ENCODE assay signal across 18 cellular contexts in the genomic region with DNA sequence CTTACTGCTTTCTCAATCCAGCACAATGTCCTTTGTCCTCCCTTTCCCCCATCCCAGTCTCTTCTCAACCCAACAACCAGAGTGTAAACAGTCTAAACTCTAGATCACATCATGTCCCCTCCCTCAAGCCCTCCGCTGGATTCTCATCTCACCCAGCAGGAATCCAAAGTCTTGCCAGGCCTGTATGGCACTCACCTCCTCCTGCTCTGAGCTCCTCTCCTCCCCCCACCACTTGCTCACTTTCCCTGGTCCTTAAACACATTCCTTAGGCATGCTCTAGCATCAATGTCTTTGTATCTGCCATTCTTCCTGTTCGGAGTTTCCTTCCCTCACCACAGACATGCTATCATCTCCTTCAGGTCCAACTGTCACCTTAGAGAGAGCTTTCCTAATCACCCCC.
A peak's percentile ranks its signal among the peaks of the same experiment; 100 is the strongest.
DNase-seq lines count a peak whose midpoint lies in the region; ATAC-seq, FAIRE-seq and TF ChIP-seq lines count a peak whose summit lies in the region.
"Had no signal": no experiment of that assay in that cellular context is flagged by ENCODE, and none has a peak within 500 bp of the region (broad histone marks: within the 10 kb centered on the region; RNA-seq: fewer than 3 reads in every experiment).

No MANE protein-coding gene starts in this region.

- no peak overlapping the region for H3K27ac ChIP-seq in astrocyte (ENCODE audit: low read depth, low read length)
- H3K27ac ChIP-seq in left lung: no peak overlapping the region
- H3K27ac ChIP-seq in neural progenitor cell: no peak overlapping the region
- no peak overlapping the region for H3K27ac ChIP-seq in Peyer's patch
- H3K27ac ChIP-seq: C4-2B, PC-9, SJCRH30 had no signal

- no peak for TF ChIP-seq POLR2A in Peyer's patch (IDR thresholded peaks at IDR 0.05)

- peak; percentile 35 for ATAC-seq in left lung

- H3K27ac Mint-ChIP-seq in astrocyte (ENCODE audit: unreplicated experiment): no peak overlapping the region
- H3K27ac Mint-ChIP-seq in neural progenitor cell: no peak overlapping the region
- H3K27ac Mint-ChIP-seq: IgD-negative memory B cell had no signal

- H3K9me3 ChIP-seq in astrocyte (ENCODE audit: insufficient read depth, low read depth, low read length): no peaks in the 10 kb centered on the region
- no peaks in the 10 kb centered on the region for H3K9me3 ChIP-seq in left lung
- H3K9me3 ChIP-seq in neural progenitor cell (ENCODE audit: low read depth): no peaks in the 10 kb centered on the region
- H3K9me3 ChIP-seq in Peyer's patch: no peaks in the 10 kb centered on the region
- H3K9me3 ChIP-seq: HAP-1, SJCRH30 had no signal

- intact Hi-C loops in left lung (cut with DNase I): no loop called here

- H3K27me3 Mint-ChIP-seq in astrocyte (ENCODE audit: low read depth, unreplicated experiment): no peaks in the 10 kb centered on the region
- H3K27me3 Mint-ChIP-seq in neural progenitor cell (ENCODE audit: insufficient read depth, low read depth): no peaks in the 10 kb centered on the region
- H3K27me3 Mint-ChIP-seq: IgD-negative memory B cell had no signal

- no peaks in the 10 kb centered on the region for H3K27me3 ChIP-seq in astrocyte (ENCODE audit: insufficient read depth, low read length)
- H3K27me3 ChIP-seq in left lung: no peaks in the 10 kb centered on the region
- H3K27me3 ChIP-seq in neural progenitor cell: no peaks in the 10 kb centered on the region
- H3K27me3 ChIP-seq in Peyer's patch: no peaks in the 10 kb centered on the region

- peaks cover 4% of the 10 kb centered on the region for H3K9me3 Mint-ChIP-seq in astrocyte (ENCODE audit: unreplicated experiment)
- H3K9me3 Mint-ChIP-seq in neural progenitor cell: no peaks in the 10 kb centered on the region
- H3K9me3 Mint-ChIP-seq: IgD-negative memory B cell had no signal

- H4K20me1 ChIP-seq in astrocyte (ENCODE audit: insufficient read depth, low read length) (peaks cover 41% of the 10 kb centered on the region), neural progenitor cell (ENCODE audit: low read depth) (no peaks in the 10 kb centered on the region)

- no peak for TF ChIP-seq CTCF in astrocyte (IDR thresholded peaks at IDR 0.05; ENCODE audit: insufficient read depth, low read depth, low read length)
- no peak for TF ChIP-seq CTCF in left lung (IDR thresholded peaks at IDR 0.05)
- no peak for TF ChIP-seq CTCF in neural progenitor cell (IDR thresholded peaks at IDR 0.05)
- no peak for TF ChIP-seq CTCF in Peyer's patch (IDR thresholded peaks at IDR 0.05)

- H3F3A ChIP-seq in neural progenitor cell (ENCODE audit: low read depth): no peaks in the 10 kb centered on the region

- peaks cover 4% of the 10 kb centered on the region for H3K4me1 ChIP-seq in astrocyte (ENCODE audit: insufficient read depth, low read length)
- H3K4me1 ChIP-seq in left lung: peaks cover 0 to 8% of the 10 kb centered on the region in 2 donors
- peaks cover 16% of the 10 kb centered on the region for H3K4me1 ChIP-seq in neural progenitor cell
- no peaks in the 10 kb centered on the region for H3K4me1 ChIP-seq in Peyer's patch
- H3K4me1 ChIP-seq: HAP-1, SJCRH30 had no signal

- H2AFZ ChIP-seq in astrocyte (ENCODE audit: low read depth, low read length) (no peak overlapping the region), neural progenitor cell (replicated peaks) (no peak overlapping the region)
- H2AFZ ChIP-seq: PC-9 had no signal

- no peak overlapping the region for H3K9ac ChIP-seq in astrocyte (ENCODE audit: low read length)
- H3K9ac ChIP-seq in neural progenitor cell: no peak overlapping the region

- H3K4me2 ChIP-seq in astrocyte (ENCODE audit: low read length) (no peak overlapping the region), neural progenitor cell (no peak overlapping the region)
- H3K4me2 ChIP-seq: PC-9 had no signal

- H3K36me3 ChIP-seq in astrocyte (ENCODE audit: insufficient read depth, low read length) (peaks cover 10% of the 10 kb centered on the region), left lung (peaks cover 0 to 48% of the 10 kb centered on the region in 2 donors), neural progenitor cell (no peaks in the 10 kb centered on the region), Peyer's patch (peaks cover 0 to 51% (median 0%) of the 10 kb centered on the region in 3 donors)
- H3K36me3 ChIP-seq: HAP-1, SJCRH30 had no signal

- no peak for DNase-seq in astrocyte (ENCODE audit: low read depth)
- no peak for DNase-seq in left lung
- DNase-seq in neural progenitor cell (ENCODE audit: low spot score): peak; percentile 16
- no peak for DNase-seq in NCI-H1417 (lab: John Stamatoyannopoulos, UW)
- no peak for DNase-seq in DMS 273 treated with DMSO at 0.1 percent for 48 hours (lab: John Stamatoyannopoulos, UW)
- DNase-seq in H4 (ENCODE audit: low spot score): no peak
- no peak for DNase-seq in Peyer's patch
- DNase-seq: AML-193, GDM1, Karpas-422, NCI-H1436, NCI-H1930, NCI-H526, PC-9, SJCRH30 had no signal

- H3K4me3 ChIP-seq in astrocyte (ENCODE audit: insufficient read depth, low read depth, low read length): no peak overlapping the region
- H3K4me3 ChIP-seq in left lung: no peak overlapping the region
- no peak overlapping the region for H3K4me3 ChIP-seq in neural progenitor cell
- no peak overlapping the region for H3K4me3 ChIP-seq in Peyer's patch
- H3K4me3 ChIP-seq: HAP-1, PC-9, SJCRH30 had no signal

- H3K36me3 Mint-ChIP-seq in astrocyte (ENCODE audit: low read depth, unreplicated experiment) (peaks cover 40% of the 10 kb centered on the region), neural progenitor cell (peaks cover 8% of the 10 kb centered on the region)

- peaks cover 17% of the 10 kb centered on the region for H3K4me1 Mint-ChIP-seq in astrocyte (ENCODE audit: low read depth, unreplicated experiment)
- no peaks in the 10 kb centered on the region for H3K4me1 Mint-ChIP-seq in neural progenitor cell
- H3K4me1 Mint-ChIP-seq: IgD-negative memory B cell had no signal

- H3K79me2 ChIP-seq in astrocyte (ENCODE audit: insufficient read depth, low read length) (no peaks in the 10 kb centered on the region), neural progenitor cell (ENCODE audit: low read depth) (no peaks in the 10 kb centered on the region)

- H3K4me3 Mint-ChIP-seq in astrocyte (ENCODE audit: unreplicated experiment): peak overlapping the region; percentile 2
- no peak overlapping the region for H3K4me3 Mint-ChIP-seq in neural progenitor cell
- H3K4me3 Mint-ChIP-seq: IgD-negative memory B cell had no signal

- FAIRE-seq in astrocyte (lab: Jason Lieb, UNC): no peak
